ENCODE assay signal across 9 cellular contexts in genomic region chr13:28268800-28269223, GRCh38.
A peak's percentile ranks its signal among the peaks of the same experiment; 100 is the strongest.
DNase-seq lines count a peak whose midpoint lies in the region; ATAC-seq and TF ChIP-seq lines count a peak whose summit lies in the region.
"Had no signal": no experiment of that assay in that cellular context is flagged by ENCODE, and none has a peak within 500 bp of the region (broad histone marks: within the 10 kb centered on the region; RNA-seq: fewer than 3 reads in every experiment).

No MANE protein-coding gene starts in this region.

- peak overlapping the region; percentile 78 for H3K27ac Mint-ChIP-seq in activated B cell treated with CpG ODN at 0.5 μM for 24 hours
- H3K27ac Mint-ChIP-seq: brain had no signal

- peak; percentile 90 for DNase-seq in GM12865 (ENCODE audit: low read depth)
- DNase-seq in GM20000 (ENCODE audit: low spot score) = peak; percentile 72
- no peak for DNase-seq in activated B cell treated with CpG ODN at 0.5 μM for 24 hours
- DNase-seq in pons (ENCODE audit: low spot score) = no peak
- no peak for DNase-seq in NCI-H69 (lab: John Stamatoyannopoulos, UW)
- no peak for DNase-seq in NCI-H1694 treated with DMSO at 0.1 percent for 48 hours (lab: John Stamatoyannopoulos, UW)
- no peak for DNase-seq in head of caudate nucleus

- POLR2A ChIA-PET in activated B cell treated with CpG ODN at 0.5 μM for 24 hours (lab: Charles Lee) = no interaction called here

- no peak overlapping the region for H3K4me3 ChIP-seq in GM12865 (ENCODE audit: low read depth, low read length)

- peaks cover 29% of the 10 kb centered on the region for H3K4me1 Mint-ChIP-seq in activated B cell treated with CpG ODN at 0.5 μM for 24 hours
- H3K4me1 Mint-ChIP-seq: brain had no signal

- no peaks in the 10 kb centered on the region for H3K27me3 Mint-ChIP-seq in activated B cell treated with CpG ODN at 0.5 μM for 24 hours
- H3K27me3 Mint-ChIP-seq: brain had no signal

- peak; percentile 98 for ATAC-seq in HG03354 (IDR thresholded peaks at IDR 0.05; ENCODE audit: poor library complexity, severe bottlenecking, unreplicated experiment)
- ATAC-seq in activated B cell treated with CpG ODN at 0.5 μM for 24 hours (ENCODE audit: low read depth) = peak; percentile 87

- H3K9me3 Mint-ChIP-seq in activated B cell treated with CpG ODN at 0.5 μM for 24 hours = peaks cover 9% of the 10 kb centered on the region
- H3K9me3 Mint-ChIP-seq: brain had no signal

- H3K36me3 Mint-ChIP-seq in activated B cell treated with CpG ODN at 0.5 μM for 24 hours (ENCODE audit: low read depth) = peaks cover 70% of the 10 kb centered on the region

- TF ChIP-seq CTCF in GM12865 (IDR thresholded peaks at IDR 0.05; ENCODE audit: insufficient read depth, low read depth, low read length, missing control alignments) (no peak), GM20000 (IDR thresholded peaks at IDR 0.05; ENCODE audit: extremely low read depth, missing control alignments) (no peak), activated B cell treated with CpG ODN at 0.5 μM for 24 hours (IDR thresholded peaks at IDR 0.05) (no peak)

- CTCF ChIA-PET in activated B cell treated with CpG ODN at 0.5 μM for 24 hours (lab: Charles Lee) = no interaction called here

- H3K4me3 Mint-ChIP-seq in activated B cell treated with CpG ODN at 0.5 μM for 24 hours = peak overlapping the region; percentile 41
- H3K4me3 Mint-ChIP-seq: brain had no signal

- intact Hi-C loops in activated B cell treated with CpG ODN at 0.5 μM for 24 hours (cut with micrococcal nuclease) = loop anchor here (1.0 to 5.0 kb wide), 5 partner anchors 16 to 390 kb away; partner anchors contain the start of gene POMP
- intact Hi-C loops in head of caudate nucleus (cut with DNase I) = no loop called here

Comparison
In these comparisons a context has a peak if more than half of its experiments do, and no peak if none do; other contexts are left out.
1. DNase-seq: peak in GM12865 (single experiment) and GM20000 (single experiment); none in activated B cell treated with CpG ODN at 0.5 μM for 24 hours (single experiment), pons (single experiment), NCI-H69 (single experiment), NCI-H1694 treated with DMSO at 0.1 percent for 48 hours (single experiment) and head of caudate nucleus (0 of 42).